ENCODE assay signal across 11 cellular contexts in the genomic region with DNA sequence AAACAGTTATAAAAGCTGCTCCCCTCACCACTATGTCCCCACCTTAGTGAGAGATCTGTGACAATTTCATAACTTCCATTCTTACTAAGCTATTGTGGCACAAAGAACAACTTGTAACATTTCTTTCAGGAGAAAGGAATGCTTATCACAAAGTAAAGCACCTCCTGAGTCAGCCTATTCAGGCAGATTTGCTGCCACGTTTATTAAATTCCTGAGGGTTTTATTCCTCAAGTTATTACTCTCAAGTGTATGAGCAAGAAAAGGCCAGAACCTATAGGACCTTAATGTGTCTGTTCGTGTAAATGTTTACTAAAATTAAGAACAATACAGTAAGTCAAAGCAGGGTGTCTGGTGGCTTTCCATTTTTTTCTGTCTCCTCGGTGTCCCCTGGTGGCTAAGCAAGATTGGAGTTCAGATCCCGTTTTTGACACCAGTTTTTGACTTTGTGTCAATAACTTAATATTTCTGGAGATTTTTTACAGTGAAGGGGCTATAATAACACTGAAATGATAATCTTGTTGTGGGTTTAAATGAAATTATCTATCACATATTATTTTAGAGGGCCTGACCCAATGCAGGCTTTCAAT.
DNase-seq lines count a peak whose midpoint lies in the region; TF ChIP-seq lines count a peak whose summit lies in the region.
"Had no signal": no experiment of that assay in that cellular context is flagged by ENCODE, and none has a peak within 500 bp of the region (broad histone marks: within the 10 kb centered on the region; RNA-seq: fewer than 3 reads in every experiment).

No MANE protein-coding gene starts in this region.

- H3K9me3 ChIP-seq in BE2C (no peaks in the 10 kb centered on the region), HAP-1 (no peaks in the 10 kb centered on the region), tibial artery (no peaks in the 10 kb centered on the region), adrenal gland (replicated peaks in 1 of 3) (no peaks in the 10 kb centered on the region)
- H3K9me3 ChIP-seq: esophagus muscularis mucosa had no signal

- TF ChIP-seq CTCF in BE2C (IDR thresholded peaks at IDR 0.05; ENCODE audit: low read depth, low read length) (peak; percentile 84), fibroblast of pulmonary artery (IDR thresholded peaks at IDR 0.05; ENCODE audit: low read length, missing control alignments) (peak; percentile 30), tibial artery (IDR thresholded peaks at IDR 0.05) (no peak), adrenal gland (IDR thresholded peaks at IDR 0.05) (peak in 2 of 6 experiments; percentile 32 to 39)

- TF ChIP-seq POLR2A in adrenal gland (IDR thresholded peaks at IDR 0.05): no peak

- intact Hi-C loops in tibial artery (cut with DNase I; ENCODE audit: low total_unique reads): loop anchor here (5.0 kb wide), 1 partner anchor 129 kb away; no protein-coding TSS in a partner anchor
- intact Hi-C loops in adrenal gland (cut with DNase I): no loop called here

- WGBS in adrenal gland, 4 donors: 34 to 53% (median 41%) methylated on average over 4 of the region's 4 CpGs

- in situ Hi-C loops in HAP-1 (cut with MboI; ENCODE audit: low sequenced_read_pairs): no loop called here

- H3K27ac ChIP-seq in tibial artery (no peak overlapping the region), adrenal gland (no peak overlapping the region)
- H3K27ac ChIP-seq: esophagus muscularis mucosa had no signal

- DNase-seq in BE2C: peak; percentile 23
- DNase-seq in HAP-1 (ENCODE audit: low spot score in 2 of 2): peak; percentile 10 to 23
- DNase-seq in SK-N-DZ (ENCODE audit: low spot score): peak; percentile 5
- peak; percentile 4 for DNase-seq in fibroblast of pulmonary artery (ENCODE audit: low read depth)
- DNase-seq in activated gamma-delta T cell (lab: John Stamatoyannopoulos, UW): no peak
- no peak for DNase-seq in NCI-H2107 (lab: John Stamatoyannopoulos, UW)
- no peak for DNase-seq in tibial artery
- no peak for DNase-seq in adrenal gland
- DNase-seq: aorta; stimulated activated CD4-positive, alpha-beta T cell treated with anti-CD3 and anti-CD28 coated beads, Interleukin-4, amount 100 ng/mL, for 24 hours had no signal

- no peaks in the 10 kb centered on the region for H3K27me3 ChIP-seq in BE2C
- H3K27me3 ChIP-seq in HAP-1 (ENCODE audit: low read depth): no peaks in the 10 kb centered on the region
- no peaks in the 10 kb centered on the region for H3K27me3 ChIP-seq in tibial artery
- no peaks in the 10 kb centered on the region for H3K27me3 ChIP-seq in adrenal gland
- H3K27me3 ChIP-seq: esophagus muscularis mucosa had no signal

- H3K36me3 ChIP-seq in BE2C: no peaks in the 10 kb centered on the region
- H3K36me3 ChIP-seq in HAP-1 (replicated peaks): no peaks in the 10 kb centered on the region
- H3K36me3 ChIP-seq in tibial artery: no peaks in the 10 kb centered on the region
- H3K36me3 ChIP-seq in adrenal gland (replicated peaks in 1 of 2): no peaks in the 10 kb centered on the region
- H3K36me3 ChIP-seq: esophagus muscularis mucosa had no signal

- H3K4me1 ChIP-seq in BE2C (no peaks in the 10 kb centered on the region), HAP-1 (peaks cover 6% of the 10 kb centered on the region), tibial artery (no peaks in the 10 kb centered on the region), adrenal gland (replicated peaks in 1 of 2) (no peaks in the 10 kb centered on the region)
- H3K4me1 ChIP-seq: esophagus muscularis mucosa had no signal

- H3K4me3 ChIP-seq in BE2C (ENCODE audit: low read depth, low read length) (no peak overlapping the region), HAP-1 (no peak overlapping the region), fibroblast of pulmonary artery (replicated peaks; ENCODE audit: low read depth, low read length) (no peak overlapping the region), tibial artery (no peak overlapping the region), adrenal gland (no peak overlapping the region)
- H3K4me3 ChIP-seq: esophagus muscularis mucosa had no signal

Comparison
In these comparisons a context has a peak if more than half of its experiments do, and no peak if none do; other contexts are left out.
1. DNase-seq: peak in BE2C (single experiment), HAP-1 (2 of 2), SK-N-DZ (single experiment) and fibroblast of pulmonary artery (single experiment); none in activated gamma-delta T cell (single experiment), NCI-H2107 (single experiment), tibial artery (0 of 2) and adrenal gland (0 of 7).
2. CTCF ChIP-seq: peak in BE2C (single experiment) and fibroblast of pulmonary artery (single experiment); none in tibial artery (0 of 2).